Comparison of ENCODE assay signal across 8 cellular contexts in the genomic region with DNA sequence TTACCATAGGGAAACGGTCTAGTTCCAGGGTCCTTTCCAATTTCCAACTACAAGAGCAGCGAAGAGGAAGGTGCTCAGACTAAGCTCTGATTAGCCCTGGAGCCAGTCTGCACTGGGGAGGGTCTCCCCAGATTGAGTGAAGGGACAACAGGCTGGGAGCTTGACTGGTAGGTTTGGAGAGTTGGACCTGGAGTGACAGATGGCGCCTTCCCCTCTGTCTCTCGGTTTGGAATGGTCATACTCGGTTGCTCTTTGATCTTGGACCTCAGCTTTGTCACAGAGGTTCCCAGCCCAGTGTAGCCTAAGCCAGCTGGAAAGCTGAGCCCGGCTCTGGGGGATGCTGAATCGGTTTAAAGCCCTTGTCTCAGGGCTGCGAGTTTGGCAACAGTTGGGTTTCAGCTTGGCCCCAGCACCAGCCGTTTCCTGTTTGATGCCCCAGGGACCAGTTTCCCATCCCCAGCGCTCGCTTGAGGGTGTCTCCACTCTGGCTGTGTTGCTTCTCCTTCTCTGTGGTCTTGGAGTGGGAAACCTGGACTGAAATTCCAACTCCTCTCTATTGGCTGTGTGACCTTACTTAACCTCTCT. TPM values are rescaled to one million over a fixed set of nuclear protein-coding genes. Genes with fewer than 3 reads are reported as not detected.
A peak's percentile ranks its signal among the peaks of the same experiment; 100 is the strongest.
DNase-seq lines count a peak whose midpoint lies in the region; ATAC-seq, FAIRE-seq and TF ChIP-seq lines count a peak whose summit lies in the region.

No MANE protein-coding gene starts in this region.

- no peak for TF ChIP-seq CTCF in A549 (IDR thresholded peaks at IDR 0.05)
- TF ChIP-seq CTCF in GM12864 (IDR thresholded peaks at IDR 0.05; ENCODE audit: low read depth, low read length, missing control alignments) = no peak
- TF ChIP-seq CTCF in OCI-LY1 (IDR thresholded peaks at IDR 0.05; ENCODE audit: low read length) = no peak
- no peak for TF ChIP-seq CTCF in liver (IDR thresholded peaks at IDR 0.05; ENCODE audit: low read depth, low read length, missing input control)
- no peak for TF ChIP-seq CTCF in stomach (IDR thresholded peaks at IDR 0.05)

- H3F3A ChIP-seq in OCI-LY1 (ENCODE audit: insufficient read depth, low read length) = no peaks in the 10 kb centered on the region

- H3K79me2 ChIP-seq in OCI-LY1 (ENCODE audit: insufficient read depth, low read length) = peaks cover 60% of the 10 kb centered on the region

- H3K9me2 ChIP-seq in OCI-LY1 (ENCODE audit: low read depth, low read length) = no peaks in the 10 kb centered on the region

- ATAC-seq in A549 = peak in 1 of 2 experiments; percentile 25; a peak in 2 of 6 replicates
- no peak for ATAC-seq in HG03039 (IDR thresholded peaks at IDR 0.05; ENCODE audit: unreplicated experiment)

- H3K4me2 ChIP-seq in A549 (peak overlapping the region; percentile 77), OCI-LY1 (ENCODE audit: low read length) (peak overlapping the region; percentile 85)

- CTCF ChIA-PET in A549 (lab: Yijun Ruan, JAX) = interaction anchor here (0.9 to 1.3 kb wide), 5 partner anchors 7 to 84 kb away, joined by 3 to 13 read pairs (median 4); no protein-coding TSS in a partner anchor

- FAIRE-seq in A549 (lab: Jason Lieb, UNC) = no peak

- TF ChIP-seq POLR2A in A549 (IDR thresholded peaks at IDR 0.05; ENCODE audit: low read length) = no peak
- TF ChIP-seq POLR2A in stomach (IDR thresholded peaks at IDR 0.05) = no peak

- TF ChIP-seq EP300 in A549 (IDR thresholded peaks at IDR 0.05) = no peak
- no peak for TF ChIP-seq EP300 in stomach (IDR thresholded peaks at IDR 0.05)

- H2AFZ ChIP-seq in OCI-LY1 (ENCODE audit: low read length) = no peak overlapping the region

- H3K4me1 ChIP-seq in A549 (peaks cover 24% of the 10 kb centered on the region), OCI-LY1 (ENCODE audit: insufficient read depth, low read length, severe bottlenecking) (peaks cover 77% of the 10 kb centered on the region), liver (ENCODE audit: control insufficient read depth in 4 of 4, insufficient read depth in 4 of 4, low read length in 3 of 4) (peaks cover 11 to 44% (median 28%) of the 10 kb centered on the region in 4 donors), stomach (peaks cover 35 to 67% (median 53%) of the 10 kb centered on the region in 4 donors)

- POLR2A ChIA-PET in A549 (lab: Yijun Ruan, JAX) = no interaction called here

- intact Hi-C loops in stomach (cut with DNase I; ENCODE audit: low total_unique reads) = no loop called here

- H3K9ac ChIP-seq in OCI-LY1 (ENCODE audit: low read length) (peak overlapping the region; percentile 87), liver (ENCODE audit: low read depth in 1 of 2, low read length in 2 of 2) (peak overlapping the region; percentile 88 to 94)

- H3K36me3 ChIP-seq in OCI-LY1 (ENCODE audit: insufficient read depth, low read length) (no peaks in the 10 kb centered on the region; the same call in 1 of the 2 replicates), liver (ENCODE audit: control insufficient read depth in 4 of 4, insufficient read depth in 3 of 4, low read depth in 1 of 4, low read length in 3 of 4) (no peaks in the 10 kb centered on the region), stomach (no peaks in the 10 kb centered on the region)

- H3K9me3 ChIP-seq in A549 (no peaks in the 10 kb centered on the region), OCI-LY1 (ENCODE audit: low read length) (no peaks in the 10 kb centered on the region), liver (ENCODE audit: control insufficient read depth in 4 of 4, low read length in 3 of 4) (no peaks in the 10 kb centered on the region), stomach (no peaks in the 10 kb centered on the region)

- no peak for DNase-seq in A549 (ENCODE audit: low read depth in 1 of 2, low spot score in 1 of 2)
- no peak for DNase-seq in GM12864 (ENCODE audit: low read depth)
- peak; percentile 64 for DNase-seq in cerebellar cortex (ENCODE audit: low spot score)
- peak; percentile 37 for DNase-seq in stomach
- DNase-seq in central memory CD4-positive, alpha-beta T cell = no peak

- H3K27ac ChIP-seq in A549 = peak overlapping the region; percentile 96 to 98; a peak in 4 of 6 replicates
- peak overlapping the region; percentile 90 for H3K27ac ChIP-seq in OCI-LY1 (ENCODE audit: low read depth, low read length, poor library complexity, severe bottlenecking)
- peak overlapping the region; percentile 89 to 91 for H3K27ac ChIP-seq in liver (ENCODE audit: low read depth in 1 of 2, low read length in 2 of 2)
- peak overlapping the region; percentile 13 to 96 (median 87) for H3K27ac ChIP-seq in stomach

- TF ChIP-seq RAD21 in A549 (conservative IDR thresholded peaks at IDR 0.05 in 1 of 2, IDR thresholded peaks at IDR 0.05 in 1 of 2) (no peak), liver (IDR thresholded peaks at IDR 0.05) (peak; percentile 35 to 45)

- 57% methylated on average over 9 of the region's 11 CpGs for WGBS in A549 (ENCODE audit: missing lambda C conversion rate)
- 7% methylated on average over 11 of the region's 11 CpGs for WGBS in liver
- WGBS in stomach, 5 donors = 9 to 24% (median 14%) methylated on average over 10 to 11 of the region's 11 CpGs

- 0 out of 2 replicates have a peak, but pooled peaks cover 3% of the 10 kb centered on the region for H4K20me1 ChIP-seq in OCI-LY1 (ENCODE audit: insufficient read depth, low read length)

- no peaks in the 10 kb centered on the region for H3K27me3 ChIP-seq in OCI-LY1 (ENCODE audit: insufficient read depth, low read length)
- no peaks in the 10 kb centered on the region for H3K27me3 ChIP-seq in liver (ENCODE audit: control insufficient read depth in 4 of 4, insufficient read depth in 4 of 4, low read length in 3 of 4)
- H3K27me3 ChIP-seq in stomach = no peaks in the 10 kb centered on the region

- peak overlapping the region; percentile 98 for H3K4me3 ChIP-seq in A549
- peak overlapping the region; percentile 83 for H3K4me3 ChIP-seq in GM12864 (ENCODE audit: low read depth, low read length)
- H3K4me3 ChIP-seq in OCI-LY1 (ENCODE audit: low read depth, low read length, poor library complexity, severe bottlenecking) = peak overlapping the region; percentile 81
- H3K4me3 ChIP-seq in liver (ENCODE audit: low read depth in 1 of 3, low read length in 3 of 3) = peak overlapping the region; percentile 50 to 92 (median 80)
- peak overlapping the region; percentile 78 to 97 (median 88) for H3K4me3 ChIP-seq in stomach

TF ChIP-seq in A549, 52 proteins besides CTCF, POLR2A, EP300 and RAD21 (continues in another document):
- TF ChIP-seq ESRRA (IDR thresholded peaks at IDR 0.05; ENCODE audit: borderline replicate concordance, low read length) (no peak), MAFK (IDR thresholded peaks at IDR 0.05; ENCODE audit: partially characterized antibody) (no peak), CHD2 (IDR thresholded peaks at IDR 0.05; ENCODE audit: low read length, partially characterized antibody) (no peak)
- TF ChIP-seq, protein P1, sequence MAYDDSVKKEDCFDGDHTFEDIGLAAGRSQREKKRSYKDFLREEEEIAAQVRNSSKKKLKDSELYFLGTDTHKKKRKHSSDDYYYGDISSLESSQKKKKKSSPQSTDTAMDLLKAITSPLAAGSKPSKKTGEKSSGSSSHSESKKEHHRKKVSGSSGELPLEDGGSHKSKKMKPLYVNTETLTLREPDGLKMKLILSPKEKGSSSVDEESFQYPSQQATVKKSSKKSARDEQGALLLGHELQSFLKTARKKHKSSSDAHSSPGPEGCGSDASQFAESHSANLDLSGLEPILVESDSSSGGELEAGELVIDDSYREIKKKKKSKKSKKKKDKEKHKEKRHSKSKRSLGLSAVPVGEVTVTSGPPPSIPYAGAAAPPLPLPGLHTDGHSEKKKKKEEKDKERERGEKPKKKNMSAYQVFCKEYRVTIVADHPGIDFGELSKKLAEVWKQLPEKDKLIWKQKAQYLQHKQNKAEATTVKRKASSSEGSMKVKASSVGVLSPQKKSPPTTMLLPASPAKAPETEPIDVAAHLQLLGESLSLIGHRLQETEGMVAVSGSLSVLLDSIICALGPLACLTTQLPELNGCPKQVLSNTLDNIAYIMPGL (CRISPR knock-in tag; IDR thresholded peaks at IDR 0.05; ENCODE audit: borderline replicate concordance) = no peak

TF ChIP-seq in liver, 16 proteins besides CTCF, POLR2A, EP300 and RAD21 (continues in another document):
- no peak for TF ChIP-seq TAF1 (conservative IDR thresholded peaks at IDR 0.05)
- TF ChIP-seq, protein P2, sequence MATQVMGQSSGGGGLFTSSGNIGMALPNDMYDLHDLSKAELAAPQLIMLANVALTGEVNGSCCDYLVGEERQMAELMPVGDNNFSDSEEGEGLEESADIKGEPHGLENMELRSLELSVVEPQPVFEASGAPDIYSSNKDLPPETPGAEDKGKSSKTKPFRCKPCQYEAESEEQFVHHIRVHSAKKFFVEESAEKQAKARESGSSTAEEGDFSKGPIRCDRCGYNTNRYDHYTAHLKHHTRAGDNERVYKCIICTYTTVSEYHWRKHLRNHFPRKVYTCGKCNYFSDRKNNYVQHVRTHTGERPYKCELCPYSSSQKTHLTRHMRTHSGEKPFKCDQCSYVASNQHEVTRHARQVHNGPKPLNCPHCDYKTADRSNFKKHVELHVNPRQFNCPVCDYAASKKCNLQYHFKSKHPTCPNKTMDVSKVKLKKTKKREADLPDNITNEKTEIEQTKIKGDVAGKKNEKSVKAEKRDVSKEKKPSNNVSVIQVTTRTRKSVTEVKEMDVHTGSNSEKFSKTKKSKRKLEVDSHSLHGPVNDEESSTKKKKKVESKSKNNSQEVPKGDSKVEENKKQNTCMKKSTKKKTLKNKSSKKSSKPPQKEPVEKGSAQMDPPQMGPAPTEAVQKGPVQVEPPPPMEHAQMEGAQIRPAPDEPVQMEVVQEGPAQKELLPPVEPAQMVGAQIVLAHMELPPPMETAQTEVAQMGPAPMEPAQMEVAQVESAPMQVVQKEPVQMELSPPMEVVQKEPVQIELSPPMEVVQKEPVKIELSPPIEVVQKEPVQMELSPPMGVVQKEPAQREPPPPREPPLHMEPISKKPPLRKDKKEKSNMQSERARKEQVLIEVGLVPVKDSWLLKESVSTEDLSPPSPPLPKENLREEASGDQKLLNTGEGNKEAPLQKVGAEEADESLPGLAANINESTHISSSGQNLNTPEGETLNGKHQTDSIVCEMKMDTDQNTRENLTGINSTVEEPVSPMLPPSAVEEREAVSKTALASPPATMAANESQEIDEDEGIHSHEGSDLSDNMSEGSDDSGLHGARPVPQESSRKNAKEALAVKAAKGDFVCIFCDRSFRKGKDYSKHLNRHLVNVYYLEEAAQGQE (IDR thresholded peaks at IDR 0.05) = peak; percentile 50

RNA-seq across cellular contexts. Expression of a gene that starts 53.1 kb away (rescaled TPM):
- polyA plus RNA-seq in A549 (2011; rRNA removed) (5.3 and 7.7 TPM in 2 replicates), A549 (2017; fragmentation: RNase III; extraction: RNeasy Plus Mini Kit Qiagen cat#74134 plus additional on column Dnase treatment) (4.4 to 5.6 TPM (median 4.9 TPM) in 3 replicates), liver (1 to 10 TPM; 1.1 to 1.7 TPM), stomach (1 to 10 TPM; 1.6 to 3.1 (median 3.1) TPM)
- polyA plus RNA-seq in A549 (2012; cell fraction: cytosol; rRNA removed) = 1.3 and 2.4 TPM in 2 replicates
- polyA plus RNA-seq in A549 (2012; cell fraction: nucleus; rRNA removed) = 1.7 and 3.0 TPM in 2 replicates
- polyA minus RNA-seq in A549 (2011; rRNA and poly(A)+ RNA removed) = 9.4 and 10.1 TPM in 2 replicates
- total RNA-seq in liver (10 to 100 TPM in 1 of 2 donors, 1 to 10 TPM in 1; 4.7 to 11.5 TPM), stomach (100 to 1,000 TPM in 1 of 5 donors, 10 to 100 TPM in 3, 1 to 10 TPM in 1; 2.3 to 150 (median 12.9) TPM)

Comparison
In these comparisons a context has a peak if more than half of its experiments do, and no peak if none do; other contexts are left out.
1. DNase-seq: peak in cerebellar cortex (single experiment) and stomach (single experiment); none in A549 (0 of 2), GM12864 (single experiment) and central memory CD4-positive, alpha-beta T cell (single experiment).
2. Peak in every context shown above with its lines, with median percentiles within 50 percentile points of each other: H3K27ac ChIP-seq and H3K4me3 ChIP-seq.